Comparison of ENCODE assay signal across 24 cellular contexts in genomic region chr1:89733748-89734147, GRCh38.
"Had no signal": no experiment of that assay in that cellular context is flagged by ENCODE, and none has a peak within 500 bp of the region (broad histone marks: within the 10 kb centered on the region; RNA-seq: fewer than 3 reads in every experiment).

No MANE protein-coding gene starts in this region.

- H3K36me3 Mint-ChIP-seq: neural progenitor cell had no signal

- ATAC-seq: effector memory CD8-positive, alpha-beta T cell; left colon; lower lobe of right lung; sciatic nerve; stimulated activated naive CD8-positive, alpha-beta T cell treated with anti-CD3 and anti-CD28 coated beads, Interleukin-15, amount 100 ng/mL, for 72 hours; upper lobe of right lung had no signal

- H3K27me3 Mint-ChIP-seq: effector memory CD8-positive, alpha-beta T cell; progenitor cell of endocrine pancreas; stimulated activated naive CD8-positive, alpha-beta T cell treated with anti-CD3 and anti-CD28 coated beads, Interleukin-15, amount 100 ng/mL, for 72 hours had no signal

- H3K9me3 Mint-ChIP-seq: effector memory CD8-positive, alpha-beta T cell; nephron; neural progenitor cell; stimulated activated naive CD8-positive, alpha-beta T cell treated with anti-CD3 and anti-CD28 coated beads, Interleukin-15, amount 100 ng/mL, for 72 hours had no signal

- H3K27ac Mint-ChIP-seq: effector memory CD8-positive, alpha-beta T cell; nephron; neural progenitor cell; progenitor cell of endocrine pancreas; stimulated activated naive CD8-positive, alpha-beta T cell treated with anti-CD3 and anti-CD28 coated beads, Interleukin-15, amount 100 ng/mL, for 72 hours had no signal

- H3K4me3 Mint-ChIP-seq: effector memory CD8-positive, alpha-beta T cell; nephron; neural progenitor cell had no signal

- DNase-seq: cortex of kidney; effector memory CD8-positive, alpha-beta T cell; erythroblast; esophagus squamous epithelium; foreskin melanocyte; glutamatergic neuron; hippocampal formation; kidney glomerular epithelial cell; left colon; left ventricle myocardium superior; lower lobe of right lung; stimulated activated CD4-positive, alpha-beta T cell treated with anti-CD3 and anti-CD28 coated beads, Interleukin-12 subunit alpha, Interleukin-12 subunit beta, amount 100 ng/mL, for 4 hours; stimulated activated CD4-positive, alpha-beta T cell treated with anti-CD3 and anti-CD28 coated beads, Interleukin-1b, Interleukin-23, amount 100 ng/mL, for 48 hours; stimulated activated CD4-positive, alpha-beta T cell treated with anti-CD3 and anti-CD28 coated beads, Interleukin-4, amount 100 ng/mL, for 1 hour; stimulated activated CD8-positive, alpha-beta memory T cell treated with anti-CD3 and anti-CD28 coated beads, Interleukin-4, amount 100 ng/mL, for 48 hours; stimulated activated naive CD4-positive, alpha-beta T cell; stimulated activated naive CD8-positive, alpha-beta T cell treated with anti-CD3 and anti-CD28 coated beads, Interleukin-15, amount 100 ng/mL, for 72 hours; transverse colon; upper lobe of right lung; uterus had no signal
